Comparison of ENCODE assay signal across 17 cellular contexts in the genomic region with DNA sequence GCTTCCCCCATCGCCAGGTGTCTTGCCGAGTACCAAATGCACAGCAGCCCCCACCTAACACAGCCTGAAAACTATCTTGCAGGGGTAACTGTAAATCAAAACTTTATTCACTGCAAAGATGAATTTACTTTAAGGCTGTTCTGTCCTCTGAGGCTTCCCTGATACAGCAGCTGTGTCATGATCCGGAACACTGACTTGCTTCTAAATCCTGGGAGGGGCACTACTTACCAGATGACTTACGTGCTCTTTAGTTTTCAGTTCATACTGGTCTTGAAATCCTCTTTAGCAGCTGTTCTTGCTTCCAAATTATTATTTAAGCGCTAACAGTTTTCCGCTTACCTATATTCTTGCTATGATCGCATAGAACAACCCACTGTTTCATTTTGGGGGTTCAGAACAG.
"Had no signal": no experiment of that assay in that cellular context is flagged by ENCODE, and none has a peak within 500 bp of the region (broad histone marks: within the 10 kb centered on the region; RNA-seq: fewer than 3 reads in every experiment).

No MANE protein-coding gene starts in this region.

- H3K4me3 ChIP-seq: left lung, right atrium auricular region, stomach, thoracic aorta, upper lobe of left lung had no signal

- H3K36me3 ChIP-seq: left lung, right atrium auricular region, stomach, thoracic aorta, upper lobe of left lung had no signal

- H3K27ac ChIP-seq: left lung, right atrium auricular region, thoracic aorta, upper lobe of left lung had no signal

- DNase-seq: activated CD4-positive, alpha-beta T cell treated with anti-CD3 and anti-CD28 coated beads, Interleukin-2, amount 50 U/mL, for 1 hour; activated CD8-positive, alpha-beta memory T cell treated with anti-CD3 and anti-CD28 coated beads, Interleukin-2, amount 50 U/mL, for 4 hours; activated effector memory CD4-positive, alpha-beta T cell treated with Interleukin-2 at 50 U/mL for 16 hours; activated naive CD4-positive, alpha-beta T cell treated with anti-CD3 and anti-CD28 coated beads, Interleukin-2, amount 10 ng/mL, durations not matched to agents 7 days and 5 days; activated naive CD8-positive, alpha-beta T cell treated with anti-CD3 and anti-CD28 coated beads, Interleukin-2, amount 50 U/mL, for 24 hours; activated T-cell treated with anti-CD3 and anti-CD28 coated beads, Interleukin-2, amount 50 U/mL, for 4 hours; anterior cingulate cortex; effector memory CD8-positive, alpha-beta T cell; hypothalamus; left lung; small intestine; stimulated activated CD4-positive, alpha-beta T cell treated with anti-CD3 and anti-CD28 coated beads, Interleukin-15, amount 100 ng/mL, for 24 hours; stimulated activated CD4-positive, alpha-beta T cell treated with anti-CD3 and anti-CD28 coated beads, Interleukin-2, amount 100 ng/mL, for 48 hours; stomach; upper lobe of left lung had no signal

- H3K9me3 ChIP-seq: left lung, thoracic aorta had no signal

- H3K27me3 ChIP-seq: right atrium auricular region had no signal
